ENCODE assay signal across 14 cellular contexts in the genomic region with DNA sequence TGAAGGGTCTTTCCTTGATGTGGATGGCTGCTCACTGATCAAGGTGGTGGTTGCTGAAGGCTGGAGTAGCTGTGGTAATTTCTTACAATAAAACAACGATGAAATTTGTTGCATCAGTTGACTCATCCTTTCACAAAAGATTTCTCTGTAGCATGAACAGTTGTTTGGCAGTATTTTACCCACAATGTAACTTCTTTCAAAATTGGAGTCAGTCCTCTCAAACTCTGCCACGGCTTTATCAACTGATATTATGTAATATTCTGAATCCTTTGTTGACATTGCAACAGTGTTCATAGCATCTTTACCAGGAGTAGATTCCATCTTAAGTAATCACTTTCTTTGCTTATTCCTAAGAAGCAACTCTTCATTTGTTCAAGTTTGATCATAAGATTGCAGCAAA.
A peak's percentile ranks its signal among the peaks of the same experiment; 100 is the strongest.
DNase-seq lines count a peak whose midpoint lies in the region; ATAC-seq lines count a peak whose summit lies in the region.
"Had no signal": no experiment of that assay in that cellular context is flagged by ENCODE, and none has a peak within 500 bp of the region (broad histone marks: within the 10 kb centered on the region; RNA-seq: fewer than 3 reads in every experiment).

No MANE protein-coding gene starts in this region.

- peak; percentile 46 for DNase-seq in GM03348 (ENCODE audit: low spot score)
- peak; percentile 64 for DNase-seq in NOMO-1 treated with DMSO at 0.1 percent for 48 hours (lab: John Stamatoyannopoulos, UW; ENCODE audit: unreplicated experiment)
- peak; percentile 86 for DNase-seq in fibroblast of gingiva (ENCODE audit: low read depth)
- peak; percentile 47 for DNase-seq in renal cortical epithelial cell (ENCODE audit: low read depth)
- no peak for DNase-seq in NCI-H82 (lab: John Stamatoyannopoulos, UW)
- DNase-seq in HUDEP-2 (lab: John Stamatoyannopoulos, UW; ENCODE audit: unreplicated experiment in 76 of 76), result no peak
- DNase-seq in SW 1271 (lab: John Stamatoyannopoulos, UW), result no peak
- DNase-seq: activated CD4-positive, CD25-positive, alpha-beta regulatory T cell treated with anti-CD3 and anti-CD28 coated beads, Interleukin-2, amount 50 U/mL, for 72 hours; H7; Karpas-422; NCI-H2107; stimulated activated CD4-positive, alpha-beta T cell treated with anti-CD3 and anti-CD28 coated beads, Interleukin-2, amount 100 ng/mL, for 24 hours; uterus had no signal

- no peak for ATAC-seq in GM18520 (IDR thresholded peaks at IDR 0.05; ENCODE audit: unreplicated experiment)

Comparison
In these comparisons a context has a peak if more than half of its experiments do, and no peak if none do; other contexts are left out.
1. DNase-seq: peak in GM03348 (single experiment), NOMO-1 treated with DMSO at 0.1 percent for 48 hours (single experiment), fibroblast of gingiva (single experiment) and renal cortical epithelial cell (single experiment); none in NCI-H82 (single experiment), HUDEP-2 (0 of 76) and SW 1271 (0 of 2).